16 cellular contexts compared by ENCODE assay signal in the genomic region with DNA sequence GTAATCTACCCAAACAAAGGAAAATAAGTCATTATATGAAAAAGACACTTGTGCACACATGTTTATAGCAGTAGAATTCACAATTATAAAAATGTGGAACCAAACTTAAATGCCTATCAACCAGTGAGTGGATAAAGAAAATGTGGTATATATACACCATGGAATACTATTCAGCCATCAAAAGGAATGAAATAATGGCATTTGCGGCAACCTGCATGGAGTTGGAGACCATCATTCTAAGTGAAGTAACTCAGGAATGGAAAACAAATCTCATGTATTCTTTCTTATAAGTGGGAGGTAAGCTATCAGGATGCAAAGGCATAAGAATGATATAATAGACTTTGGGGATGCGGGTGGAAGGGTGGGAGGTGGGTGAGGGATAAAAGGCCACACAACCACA. TPM values are rescaled to one million over a fixed set of nuclear protein-coding genes. Genes with fewer than 3 reads are reported as not detected.
A peak's percentile ranks its signal among the peaks of the same experiment; 100 is the strongest.
DNase-seq lines count a peak whose midpoint lies in the region; ATAC-seq and TF ChIP-seq lines count a peak whose summit lies in the region.
"Had no signal": no experiment of that assay in that cellular context is flagged by ENCODE, and none has a peak within 500 bp of the region (broad histone marks: within the 10 kb centered on the region; RNA-seq: fewer than 3 reads in every experiment).

No MANE protein-coding gene starts in this region.

- no peaks in the 10 kb centered on the region for H3K27me3 ChIP-seq in BLaER1
- H3K27me3 ChIP-seq: BE2C; BLaER1 treated with 17β-estradiol and CSF1 and Interleukin-3, amounts not matched to agents 10 nM and 100 nM had no signal

- no peaks in the 10 kb centered on the region for H3K9me3 Mint-ChIP-seq in endothelial cell (ENCODE audit: unreplicated experiment)

- H3K9me3 ChIP-seq in BLaER1 (peaks cover 29% of the 10 kb centered on the region), HEK293 (ENCODE audit: control insufficient read depth, insufficient read depth, low read depth, low read length) (no peaks in the 10 kb centered on the region)
- H3K9me3 ChIP-seq: BE2C had no signal

- peak overlapping the region; percentile 76 for H3K4me3 Mint-ChIP-seq in endothelial cell (ENCODE audit: unreplicated experiment)
- H3K4me3 Mint-ChIP-seq: CD4-positive, alpha-beta T cell; CD8-positive, alpha-beta T cell had no signal

- H3K4me2 ChIP-seq in BLaER1, result no peak overlapping the region
- H3K4me2 ChIP-seq: BLaER1 treated with 17β-estradiol and CSF1 and Interleukin-3, amounts not matched to agents 10 nM and 100 nM had no signal

- POLR2A ChIA-PET in HEK293 (lab: Yijun Ruan, JAX), result no interaction called here

- no peak overlapping the region for H3K9ac ChIP-seq in BLaER1
- H3K9ac ChIP-seq: BLaER1 treated with 17β-estradiol and CSF1 and Interleukin-3, amounts not matched to agents 10 nM and 100 nM had no signal

- H3K27me3 Mint-ChIP-seq in endothelial cell (ENCODE audit: unreplicated experiment), result no peaks in the 10 kb centered on the region
- H3K27me3 Mint-ChIP-seq: CD4-positive, alpha-beta T cell had no signal

- CTCF ChIA-PET in HEK293 (lab: Yijun Ruan, JAX), result no interaction called here

- H3K27ac Mint-ChIP-seq in endothelial cell (ENCODE audit: unreplicated experiment), result no peak overlapping the region
- H3K27ac Mint-ChIP-seq: CD4-positive, alpha-beta T cell; CD8-positive, alpha-beta T cell had no signal

- H4K20me1 ChIP-seq in BLaER1, result no peaks in the 10 kb centered on the region
- H4K20me1 ChIP-seq: BLaER1 treated with 17β-estradiol and CSF1 and Interleukin-3, amounts not matched to agents 10 nM and 100 nM had no signal

- H3K36me3 Mint-ChIP-seq in endothelial cell (ENCODE audit: low read depth, unreplicated experiment), result peaks cover 26% of the 10 kb centered on the region

- TF ChIP-seq CTCF in HEK293 (tag by site-specific recombination; IDR thresholded peaks at IDR 0.05) (no peak), endothelial cell (IDR thresholded peaks at IDR 0.05; ENCODE audit: unreplicated experiment) (no peak)

- H3K27ac ChIP-seq in BLaER1 (no peak overlapping the region), HEK293 (ENCODE audit: extremely low read depth, low read depth, low read length) (no peak overlapping the region)
- H3K27ac ChIP-seq: BLaER1 treated with 17β-estradiol and CSF1 and Interleukin-3, amounts not matched to agents 10 nM and 100 nM; C4-2B had no signal

- H3K36me3 ChIP-seq in BLaER1 (peaks cover 59% of the 10 kb centered on the region), HEK293 (ENCODE audit: control insufficient read depth in 2 of 2, insufficient read depth in 1 of 2, low read length in 2 of 2) (peaks cover 21 to 33% of the 10 kb centered on the region in 2 experiments)

- H3K4me3 ChIP-seq in BLaER1 (0 out of 2 replicates have a peak overlapping the region, but pooled peaks have one; percentile 1), HEK293 (ENCODE audit: low read depth, low read length) (no peak overlapping the region)
- H3K4me3 ChIP-seq: BLaER1 treated with 17β-estradiol and CSF1 and Interleukin-3, amounts not matched to agents 10 nM and 100 nM had no signal

- H3K4me1 Mint-ChIP-seq in endothelial cell (ENCODE audit: unreplicated experiment), result no peaks in the 10 kb centered on the region

- no peak for ATAC-seq in GM21447 (IDR thresholded peaks at IDR 0.05; ENCODE audit: unreplicated experiment)
- ATAC-seq: CD8-positive, alpha-beta T cell had no signal

- DNase-seq in endothelial cell (ENCODE audit: low spot score), result no peak
- DNase-seq in NCI-H1092 (lab: John Stamatoyannopoulos, UW), result no peak
- DNase-seq: 8988T; ACHN; BE2C; Caco-2; Calu3; CD4-positive, alpha-beta T cell; CD8-positive, alpha-beta T cell; DMS79 treated with DMSO at 0.1 percent for 48 hours; GF-D8 had no signal

- H3K4me1 ChIP-seq in BLaER1 (no peaks in the 10 kb centered on the region), HEK293 (ENCODE audit: control insufficient read depth, insufficient read depth, low read length) (no peaks in the 10 kb centered on the region)
- H3K4me1 ChIP-seq: BE2C; BLaER1 treated with 17β-estradiol and CSF1 and Interleukin-3, amounts not matched to agents 10 nM and 100 nM had no signal

TF ChIP-seq in HEK293, 187 proteins besides CTCF, POLR2A, EP300 and RAD21:
- TF ChIP-seq SP7 (tag by site-specific recombination; IDR thresholded peaks at IDR 0.05) (no peak), ZNF146 (tag by site-specific recombination; IDR thresholded peaks at IDR 0.05) (peak; percentile 72), ZFP37 (tag by site-specific recombination; IDR thresholded peaks at IDR 0.05) (no peak), ZNF354C (tag by site-specific recombination; IDR thresholded peaks at IDR 0.05; ENCODE audit: borderline replicate concordance, low read depth) (no peak), ZNF747 (tag by site-specific recombination; IDR thresholded peaks at IDR 0.05) (no peak), ZNF629 (tag by site-specific recombination; IDR thresholded peaks at IDR 0.05) (no peak)

RNA-seq across cellular contexts. Expression of a gene that starts 34.6 kb away (rescaled TPM):
- total RNA-seq in endothelial cell (ENCODE audit: unreplicated experiment), result 45.7 TPM
